In the genomic region with DNA sequence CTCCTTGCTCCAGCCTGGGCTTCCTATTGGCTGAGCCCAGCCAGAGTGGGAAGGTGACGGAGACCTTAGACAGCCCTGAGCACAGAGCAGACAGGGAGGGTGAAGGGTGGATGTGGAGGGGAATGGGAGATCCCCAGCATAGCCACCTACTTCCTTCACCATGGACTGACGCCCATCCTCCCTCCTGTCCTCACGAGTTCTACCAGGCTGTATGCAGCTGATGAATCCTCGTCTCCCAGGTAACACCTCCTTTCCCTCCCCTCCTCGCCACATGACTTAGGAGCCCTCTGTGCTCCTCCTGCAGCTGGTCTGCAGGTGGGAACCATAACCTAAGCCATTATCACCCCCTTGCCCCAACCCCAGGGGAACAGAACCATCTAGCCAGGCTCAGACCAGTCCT, we compare ENCODE assay signal across 20 cellular contexts. TPM values are rescaled to one million over a fixed set of nuclear protein-coding genes. Genes with fewer than 3 reads are reported as not detected.
DNase-seq lines count a peak whose midpoint lies in the region; ATAC-seq, FAIRE-seq and TF ChIP-seq lines count a peak whose summit lies in the region.
"Had no signal": no experiment of that assay in that cellular context is flagged by ENCODE, and none has a peak within 500 bp of the region (broad histone marks: within the 10 kb centered on the region; RNA-seq: fewer than 3 reads in every experiment).

No MANE protein-coding gene starts in this region.

- no peaks in the 10 kb centered on the region for H3K79me2 ChIP-seq in osteoblast (ENCODE audit: insufficient read depth, low read length)

- H3K9me3 Mint-ChIP-seq in CD8-positive, alpha-beta T cell, result peaks cover 2% of the 10 kb centered on the region
- H3K9me3 Mint-ChIP-seq: activated CD4-positive, alpha-beta memory T cell treated with anti-CD3 and anti-CD28 coated beads, Interleukin-2, amount 10 ng/mL, durations not matched to agents 7 days and 5 days had no signal

- ATAC-seq in A549 (peak; percentile 7 to 26; a peak in 4 of 6 replicates), GM21367 (IDR thresholded peaks at IDR 0.05; ENCODE audit: unreplicated experiment) (no peak)
- no peak for ATAC-seq in CD8-positive, alpha-beta T cell

- H3K27ac Mint-ChIP-seq in CD8-positive, alpha-beta T cell, result no peak overlapping the region
- H3K27ac Mint-ChIP-seq: activated CD4-positive, alpha-beta memory T cell treated with anti-CD3 and anti-CD28 coated beads, Interleukin-2, amount 10 ng/mL, durations not matched to agents 7 days and 5 days; IgD-negative memory B cell had no signal

- no peak for FAIRE-seq in A549 (lab: Jason Lieb, UNC)
- FAIRE-seq: bronchial epithelial cell had no signal

- no peak for TF ChIP-seq CTCF in A549 (IDR thresholded peaks at IDR 0.05)
- no peak for TF ChIP-seq CTCF in WERI-Rb-1 (IDR thresholded peaks at IDR 0.05; ENCODE audit: low read depth, low read length)
- no peak for TF ChIP-seq CTCF in CD8-positive, alpha-beta T cell (IDR thresholded peaks at IDR 0.05)
- TF ChIP-seq CTCF in osteoblast (IDR thresholded peaks at IDR 0.05; ENCODE audit: extremely low read depth, low read depth, low read length), result no peak

- H3K4me3 ChIP-seq in A549 (no peak overlapping the region), WERI-Rb-1 (ENCODE audit: low read depth, low read length) (no peak overlapping the region), osteoblast (ENCODE audit: insufficient read depth, low read length) (no peak overlapping the region)
- H3K4me3 ChIP-seq in CD8-positive, alpha-beta T cell (ENCODE audit: low read depth, low read length), result no peak overlapping the region
- H3K4me3 ChIP-seq: dorsolateral prefrontal cortex, gastroesophageal sphincter, GM23248, suprapubic skin had no signal

- intact Hi-C loops in CD8-positive, alpha-beta T cell (cut with DNase I, micrococcal nuclease), result no loop called here

- peak overlapping the region; percentile 14; the same call in 1 of the 3 replicates for H3K4me2 ChIP-seq in A549
- H3K4me2 ChIP-seq in osteoblast (ENCODE audit: insufficient read depth, low read length), result no peak overlapping the region

- WGBS in A549 (ENCODE audit: missing lambda C conversion rate), result 53% methylated on average over 5 of the region's 5 CpGs

- no peak overlapping the region for H3K27ac ChIP-seq in A549
- no peak overlapping the region for H3K27ac ChIP-seq in WERI-Rb-1
- H3K27ac ChIP-seq in CD8-positive, alpha-beta T cell (ENCODE audit: low read depth, low read length), result no peak overlapping the region
- H3K27ac ChIP-seq in osteoblast (ENCODE audit: low read depth, low read length), result no peak overlapping the region
- H3K27ac ChIP-seq: dorsolateral prefrontal cortex, gastroesophageal sphincter, GM23248, suprapubic skin had no signal

- CTCF ChIA-PET in A549 (lab: Yijun Ruan, JAX), result interaction anchor here (1.1 to 1.4 kb wide), 3 partner anchors 9 to 135 kb away, joined by 3 to 4 read pairs (median 3); a partner anchor contains a TSS
- CTCF ChIA-PET in CD8-positive, alpha-beta T cell (lab: Charles Lee), result no interaction called here

- H3K27me3 ChIP-seq in WERI-Rb-1 (ENCODE audit: insufficient read depth, low read depth, severe bottlenecking), result no peaks in the 10 kb centered on the region
- no peaks in the 10 kb centered on the region for H3K27me3 ChIP-seq in CD8-positive, alpha-beta T cell (ENCODE audit: insufficient read depth, low read length)
- peaks cover 10% of the 10 kb centered on the region for H3K27me3 ChIP-seq in osteoblast (ENCODE audit: insufficient read depth, low read length)

- no peak for DNase-seq in A549 (ENCODE audit: low read depth in 1 of 2, low spot score in 1 of 2)
- peak; percentile 72 for DNase-seq in DMS153 treated with DMSO at 0.1 percent for 48 hours (lab: John Stamatoyannopoulos, UW; ENCODE audit: unreplicated experiment)
- peak; percentile 68 for DNase-seq in NCI-H2171 (lab: John Stamatoyannopoulos, UW)
- DNase-seq in WERI-Rb-1, result peak; percentile 39
- no peak for DNase-seq in CD8-positive, alpha-beta T cell
- DNase-seq in osteoblast (ENCODE audit: insufficient read length, low spot score, missing footprints), result no peak
- no peak for DNase-seq in NCI-H2227 (lab: John Stamatoyannopoulos, UW; ENCODE audit: unreplicated experiment)
- DNase-seq: activated CD4-positive, alpha-beta memory T cell treated with anti-CD3 and anti-CD28 coated beads, Interleukin-2, amount 10 ng/mL, durations not matched to agents 7 days and 5 days; AML-193; GM23248; MV-4-11; stimulated activated CD4-positive, alpha-beta T cell treated with anti-CD3 and anti-CD28 coated beads, Interleukin-2, amount 100 ng/mL, for 24 hours had no signal

- H3K36me3 Mint-ChIP-seq in CD8-positive, alpha-beta T cell, result no peaks in the 10 kb centered on the region

- no peak overlapping the region for H2AFZ ChIP-seq in osteoblast (ENCODE audit: low read length)
- H2AFZ ChIP-seq: GM23248 had no signal

- no peaks in the 10 kb centered on the region for H4K20me1 ChIP-seq in osteoblast (ENCODE audit: insufficient read depth, low read length)

- no peak for TF ChIP-seq POLR2A in A549 (IDR thresholded peaks at IDR 0.05; ENCODE audit: low read length)

- H3K27me3 Mint-ChIP-seq in CD8-positive, alpha-beta T cell (ENCODE audit: low read depth), result peaks cover 50% of the 10 kb centered on the region

- TF ChIP-seq RAD21 in A549 (conservative IDR thresholded peaks at IDR 0.05 in 1 of 2, IDR thresholded peaks at IDR 0.05 in 1 of 2), result no peak

- H3K9me3 ChIP-seq in A549, result peaks cover 7% of the 10 kb centered on the region; the same call in 1 of the 3 replicates
- peaks cover 2% of the 10 kb centered on the region for H3K9me3 ChIP-seq in WERI-Rb-1 (ENCODE audit: severe bottlenecking)
- H3K9me3 ChIP-seq in CD8-positive, alpha-beta T cell (ENCODE audit: low read length), result no peaks in the 10 kb centered on the region
- no peaks in the 10 kb centered on the region for H3K9me3 ChIP-seq in osteoblast (ENCODE audit: low read depth, low read length)
- H3K9me3 ChIP-seq: gastroesophageal sphincter, suprapubic skin had no signal

- no peak for TF ChIP-seq EP300 in A549 (IDR thresholded peaks at IDR 0.05)

- H3K36me3 ChIP-seq in WERI-Rb-1, result no peaks in the 10 kb centered on the region
- H3K36me3 ChIP-seq in CD8-positive, alpha-beta T cell (ENCODE audit: insufficient read depth, low read length), result no peaks in the 10 kb centered on the region
- no peaks in the 10 kb centered on the region for H3K36me3 ChIP-seq in osteoblast (ENCODE audit: insufficient read depth, low read length)
- H3K36me3 ChIP-seq: gastroesophageal sphincter, suprapubic skin had no signal

- H3K4me1 Mint-ChIP-seq in CD8-positive, alpha-beta T cell (ENCODE audit: low read depth), result no peaks in the 10 kb centered on the region
- H3K4me1 Mint-ChIP-seq: activated CD4-positive, alpha-beta memory T cell treated with anti-CD3 and anti-CD28 coated beads, Interleukin-2, amount 10 ng/mL, durations not matched to agents 7 days and 5 days; IgD-negative memory B cell had no signal

- POLR2A ChIA-PET in A549 (lab: Yijun Ruan, JAX), result no interaction called here
- POLR2A ChIA-PET in CD8-positive, alpha-beta T cell (lab: Charles Lee), result no interaction called here

- H3K4me1 ChIP-seq in A549, result peaks cover 16% of the 10 kb centered on the region
- no peaks in the 10 kb centered on the region for H3K4me1 ChIP-seq in CD8-positive, alpha-beta T cell (ENCODE audit: insufficient read depth, low read length)
- no peaks in the 10 kb centered on the region for H3K4me1 ChIP-seq in osteoblast (ENCODE audit: insufficient read depth, low read length)
- H3K4me1 ChIP-seq: suprapubic skin had no signal

- no peak overlapping the region for H3K4me3 Mint-ChIP-seq in CD8-positive, alpha-beta T cell
- H3K4me3 Mint-ChIP-seq: activated CD4-positive, alpha-beta memory T cell treated with anti-CD3 and anti-CD28 coated beads, Interleukin-2, amount 10 ng/mL, durations not matched to agents 7 days and 5 days; IgD-negative memory B cell had no signal

TF ChIP-seq in A549, 52 proteins besides CTCF, POLR2A, EP300 and RAD21:
- TF ChIP-seq CEBPB (IDR thresholded peaks at IDR 0.05), result no peak
- TF ChIP-seq POLR2AphosphoS2 (conservative IDR thresholded peaks at IDR 0.05; ENCODE audit: low read length), result no peak
- TF ChIP-seq CHD2 (IDR thresholded peaks at IDR 0.05; ENCODE audit: low read length, partially characterized antibody), result no peak
- TF ChIP-seq HOXB5 (CRISPR knock-in tag; IDR thresholded peaks at IDR 0.05), result no peak
- no peak for TF ChIP-seq KDM5A (IDR thresholded peaks at IDR 0.05)
- no peak for TF ChIP-seq PHF8 (IDR thresholded peaks at IDR 0.05; ENCODE audit: borderline replicate concordance, low read depth)
- TF ChIP-seq BHLHE40 (IDR thresholded peaks at IDR 0.05; ENCODE audit: low read depth, low read length), result no peak
- no peak for TF ChIP-seq RCOR1 (IDR thresholded peaks at IDR 0.05; ENCODE audit: low read depth, low read length)
- no peak for TF ChIP-seq ZSCAN20 (CRISPR knock-in tag; IDR thresholded peaks at IDR 0.05)
- no peak for TF ChIP-seq ZNF302 (CRISPR knock-in tag; IDR thresholded peaks at IDR 0.05)
- no peak for TF ChIP-seq MYC (IDR thresholded peaks at IDR 0.05; ENCODE audit: borderline replicate concordance, low read length)
- no peak for TF ChIP-seq ESRRA (IDR thresholded peaks at IDR 0.05; ENCODE audit: borderline replicate concordance, low read length)
- TF ChIP-seq HDAC2 (IDR thresholded peaks at IDR 0.05), result no peak
- TF ChIP-seq CBX8 (IDR thresholded peaks at IDR 0.05), result no peak
- no peak for TF ChIP-seq ZC3H11A (IDR thresholded peaks at IDR 0.05)
- no peak for TF ChIP-seq JUN (IDR thresholded peaks at IDR 0.05)
- no peak for TF ChIP-seq EHMT2 (IDR thresholded peaks at IDR 0.05; ENCODE audit: low read depth)
TF ChIP-seq in A549: peak in this region for 0.

RNA-seq across cellular contexts. Expression of a gene that starts 9.0 kb away (rescaled TPM):
- 0.09 TPM in 1 of 2 replicates, not detected in the other for polyA plus RNA-seq in A549 (2011; rRNA removed)
- 0.04 and 0.08 TPM in 2 replicates for polyA plus RNA-seq in A549 (2012; cell fraction: cytosol; rRNA removed)
- 0.05 and 0.10 TPM in 2 replicates for polyA plus RNA-seq in A549 (2012; cell fraction: nucleus; rRNA removed)
- polyA plus RNA-seq in A549 (2017; fragmentation: RNase III; extraction: RNeasy Plus Mini Kit Qiagen cat#74134 plus additional on column Dnase treatment), result 0.12 TPM in 1 of 3 replicates, not detected in the others
- polyA minus RNA-seq in A549 (2011; rRNA and poly(A)+ RNA removed), result not detected in 2 replicates
- total RNA-seq in CD8-positive, alpha-beta T cell, result not detected
- total RNA-seq in osteoblast, result not detected in 2 replicates
- total RNA-seq: activated CD4-positive, alpha-beta memory T cell treated with anti-CD3 and anti-CD28 coated beads, Interleukin-2, amount 10 ng/mL, durations not matched to agents 7 days and 5 days; bronchial epithelial cell; GM23248; left lobe of liver; osteocyte had no signal
- polyA plus RNA-seq: GM23248, IgD-negative memory B cell had no signal

Comparison
In these comparisons a context has a peak if more than half of its experiments do, and no peak if none do; other contexts are left out.
1. ATAC-seq: peak in A549 (2 of 2); none in CD8-positive, alpha-beta T cell (single experiment) and GM21367 (single experiment).
2. DNase-seq: peak in DMS153 treated with DMSO at 0.1 percent for 48 hours (single experiment), NCI-H2171 (single experiment) and WERI-Rb-1 (single experiment); none in A549 (0 of 2), CD8-positive, alpha-beta T cell (0 of 7), osteoblast (single experiment) and NCI-H2227 (single experiment).